In the genomic region with DNA sequence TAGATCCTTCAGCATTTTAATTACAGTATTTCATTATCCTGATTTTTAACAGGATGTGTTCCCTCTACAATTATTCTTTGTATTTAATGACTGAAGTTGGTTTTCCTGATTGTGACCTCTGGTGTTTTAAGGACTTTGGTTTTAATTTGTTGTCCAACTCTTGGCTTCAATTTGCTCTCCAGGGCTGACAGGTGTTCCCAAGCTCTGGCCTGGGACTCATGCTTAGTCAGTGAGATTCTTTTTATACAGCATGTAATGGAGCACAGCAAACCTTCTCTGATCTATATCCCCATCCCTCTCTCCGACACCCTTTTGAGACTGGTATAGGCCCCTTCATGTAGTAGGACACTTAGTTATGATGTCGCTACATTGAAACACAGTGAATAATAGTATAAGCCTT, we compare ENCODE assay signal across 21 cellular contexts.
A peak's percentile ranks its signal among the peaks of the same experiment; 100 is the strongest.
DNase-seq lines count a peak whose midpoint lies in the region; ATAC-seq, FAIRE-seq and TF ChIP-seq lines count a peak whose summit lies in the region.
"Had no signal": no experiment of that assay in that cellular context is flagged by ENCODE, and none has a peak within 500 bp of the region (broad histone marks: within the 10 kb centered on the region; RNA-seq: fewer than 3 reads in every experiment).

No MANE protein-coding gene starts in this region.

- no peak overlapping the region for H3K9ac ChIP-seq in liver (ENCODE audit: low read depth in 1 of 2, low read length in 2 of 2)
- no peak overlapping the region for H3K9ac ChIP-seq in HepG2 (ENCODE audit: insufficient read depth, low read depth, low read length)
- H3K9ac ChIP-seq in mesenchymal stem cell (ENCODE audit: low read length) = no peak overlapping the region
- H3K9ac ChIP-seq: BLaER1 treated with 17β-estradiol and CSF1 and Interleukin-3, amounts not matched to agents 10 nM and 100 nM had no signal

- no peak overlapping the region for H4K91ac ChIP-seq in mesenchymal stem cell (ENCODE audit: low read length)

- no peak overlapping the region for H3K23ac ChIP-seq in mesenchymal stem cell (ENCODE audit: low read length in 2 of 2)

- peak overlapping the region; percentile 27 for H2BK120ac ChIP-seq in mesenchymal stem cell (ENCODE audit: low read depth, low read length)

- POLR2A ChIA-PET in HepG2 (lab: Yijun Ruan, JAX) = no interaction called here

- H3K4me2 ChIP-seq in HepG2 (ENCODE audit: low read depth, low read length) (no peak overlapping the region), mesenchymal stem cell (ENCODE audit: low read length, poor library complexity, severe bottlenecking) (no peak overlapping the region)
- H3K4me2 ChIP-seq: A549; BLaER1 treated with 17β-estradiol and CSF1 and Interleukin-3, amounts not matched to agents 10 nM and 100 nM had no signal

- H3K18ac ChIP-seq in mesenchymal stem cell (ENCODE audit: low read depth in 1 of 2, low read length in 2 of 2) = no peak overlapping the region

- in situ Hi-C loops in HepG2 (cut with HindIII; ENCODE audit: extremely low pct_ligation_motif_present, low pct_unique_long_range_greater_than_20kb) = no loop called here

- no peaks in the 10 kb centered on the region for H3K79me2 ChIP-seq in HepG2 (ENCODE audit: insufficient read depth, low read length)

- no peak overlapping the region for H2BK5ac ChIP-seq in mesenchymal stem cell (ENCODE audit: low read depth, low read length, poor library complexity, severe bottlenecking)

- no peak overlapping the region for H2BK15ac ChIP-seq in mesenchymal stem cell (ENCODE audit: low read depth, poor library complexity, severe bottlenecking)

- H2AK5ac ChIP-seq in mesenchymal stem cell (ENCODE audit: low read length, severe bottlenecking) = no peak overlapping the region

- H3K79me1 ChIP-seq in mesenchymal stem cell (replicated peaks; ENCODE audit: low read length, poor library complexity, severe bottlenecking) = no peaks in the 10 kb centered on the region

- H3K14ac ChIP-seq in mesenchymal stem cell (ENCODE audit: low read length in 2 of 2) = no peak overlapping the region

- H3K9me3 ChIP-seq in liver (ENCODE audit: control insufficient read depth in 4 of 4, low read length in 3 of 4) = peaks cover 0 to 1% (median 0%) of the 10 kb centered on the region in 4 donors
- no peaks in the 10 kb centered on the region for H3K9me3 ChIP-seq in HepG2 (ENCODE audit: low read length)
- no peaks in the 10 kb centered on the region for H3K9me3 ChIP-seq in mesenchymal stem cell (ENCODE audit: control insufficient read depth, low read length)
- H3K9me3 ChIP-seq: A549; BLaER1 treated with 17β-estradiol and CSF1 and Interleukin-3, amounts not matched to agents 10 nM and 100 nM; Caco-2 had no signal

- H4K8ac ChIP-seq in mesenchymal stem cell (ENCODE audit: low read length) = no peak overlapping the region

- no peaks in the 10 kb centered on the region for H3K36me3 ChIP-seq in liver (ENCODE audit: control insufficient read depth in 4 of 4, insufficient read depth in 3 of 4, low read depth in 1 of 4, low read length in 3 of 4)
- no peaks in the 10 kb centered on the region for H3K36me3 ChIP-seq in HepG2 (replicated peaks in 1 of 2; ENCODE audit: control insufficient read depth in 1 of 2, insufficient read depth in 2 of 2, low read length in 2 of 2)
- no peaks in the 10 kb centered on the region for H3K36me3 ChIP-seq in mesenchymal stem cell (ENCODE audit: control insufficient read depth in 1 of 2, insufficient read depth in 2 of 2, low read depth in 1 of 2, low read length in 2 of 2)
- H3K36me3 ChIP-seq: BLaER1 treated with 17β-estradiol and CSF1 and Interleukin-3, amounts not matched to agents 10 nM and 100 nM had no signal

- no peak overlapping the region for H3K4ac ChIP-seq in mesenchymal stem cell (ENCODE audit: low read depth in 1 of 2, low read length in 2 of 2)

- CTCF ChIA-PET in HepG2 (lab: Yijun Ruan, JAX; ENCODE audit: low intra/inter-chr PET ratio, low total read pairs) = no interaction called here

- ATAC-seq in HepG2 (no peak), GM19328 (IDR thresholded peaks at IDR 0.05; ENCODE audit: unreplicated experiment) (no peak)
- ATAC-seq: A549; CD8-positive, alpha-beta T cell had no signal

- no TSS peak for BruUV-seq in HepG2 (replicated peaks; lab: Mats Ljungman, UMichigan)

- intact Hi-C loops in HepG2 (cut with micrococcal nuclease; ENCODE audit: unreplicated experiment) = no loop called here

- H3K27ac ChIP-seq in liver (ENCODE audit: low read depth in 1 of 2, low read length in 2 of 2) (peak overlapping the region; percentile 56 to 69), HepG2 (ENCODE audit: extremely low read length, insufficient read depth, low read length) (no peak overlapping the region), mesenchymal stem cell (ENCODE audit: low read length, poor library complexity, severe bottlenecking) (no peak overlapping the region)
- H3K27ac ChIP-seq: 22Rv1; A549; BLaER1 treated with 17β-estradiol and CSF1 and Interleukin-3, amounts not matched to agents 10 nM and 100 nM; C4-2B had no signal

- FAIRE-seq in HepG2 (lab: Jason Lieb, UNC) = no peak
- FAIRE-seq: A549, GM12878, GM12892, GM18507 had no signal

- no peak for DNase-seq in HepG2 (ENCODE audit: low spot score)
- no peak for DNase-seq in mesenchymal stem cell
- DNase-seq in NOMO-1 treated with DMSO at 0.1 percent for 48 hours (lab: John Stamatoyannopoulos, UW; ENCODE audit: unreplicated experiment) = no peak
- DNase-seq: AML-193; Caco-2; CD4-positive, alpha-beta T cell; CD8-positive, alpha-beta T cell; DMS 273 treated with DMSO at 0.1 percent for 48 hours; DMS153; DMS79; DND-41; GDM1 had no signal

- 92% methylated on average over 2 of the region's 2 CpGs for WGBS in liver
- WGBS in HepG2 (ENCODE audit: low lambda C conversion rate) = 4% methylated on average over 2 of the region's 2 CpGs
- WGBS in mesenchymal stem cell = no CpG with 5 or more reads among the region's 2 CpGs

- TF ChIP-seq RAD21 in liver (IDR thresholded peaks at IDR 0.05) = no peak
- no peak for TF ChIP-seq RAD21 in HepG2 (CRISPR knock-in tag; IDR thresholded peaks at IDR 0.05)

- H3K4me3 ChIP-seq in liver (ENCODE audit: low read depth in 1 of 3, low read length in 3 of 3) (no peak overlapping the region), HepG2 (replicated peaks in 1 of 3; ENCODE audit: insufficient read depth in 1 of 3, low read depth in 2 of 3, low read length in 3 of 3) (no peak overlapping the region), mesenchymal stem cell (ENCODE audit: insufficient read depth in 1 of 2, low read depth in 1 of 2, low read length in 2 of 2) (no peak overlapping the region)
- H3K4me3 ChIP-seq: A549; BLaER1 treated with 17β-estradiol and CSF1 and Interleukin-3, amounts not matched to agents 10 nM and 100 nM; GM12878 had no signal

- H2AFZ ChIP-seq in HepG2 (ENCODE audit: low read length) (no peak overlapping the region), mesenchymal stem cell (ENCODE audit: low read depth, low read length) (no peak overlapping the region)

- H4K20me1 ChIP-seq in HepG2 (ENCODE audit: insufficient read depth, low read length) = no peaks in the 10 kb centered on the region
- H4K20me1 ChIP-seq: BLaER1 treated with 17β-estradiol and CSF1 and Interleukin-3, amounts not matched to agents 10 nM and 100 nM had no signal

- TF ChIP-seq CTCF in liver (IDR thresholded peaks at IDR 0.05; ENCODE audit: low read depth, low read length, missing input control) (no peak), HepG2 (CRISPR knock-in tag; IDR thresholded peaks at IDR 0.05) (no peak)

- TF ChIP-seq EP300 in HepG2 (IDR thresholded peaks at IDR 0.05; ENCODE audit: low read depth in 2 of 2, low read length in 2 of 2) (no peak), HepG2 (CRISPR knock-in tag; IDR thresholded peaks at IDR 0.05; ENCODE audit: borderline replicate concordance) (no peak)

- no peak overlapping the region for H2BK12ac ChIP-seq in mesenchymal stem cell (ENCODE audit: low read length in 2 of 2)

- H3K4me1 ChIP-seq in liver (ENCODE audit: control insufficient read depth in 4 of 4, insufficient read depth in 4 of 4, low read length in 3 of 4) (peaks cover 0 to 3% (median 3%) of the 10 kb centered on the region in 4 donors), HepG2 (ENCODE audit: insufficient read depth, low read length) (no peaks in the 10 kb centered on the region), mesenchymal stem cell (ENCODE audit: control insufficient read depth, insufficient read depth, low read depth, low read length) (no peaks in the 10 kb centered on the region)
- H3K4me1 ChIP-seq: A549; BLaER1 treated with 17β-estradiol and CSF1 and Interleukin-3, amounts not matched to agents 10 nM and 100 nM; Caco-2 had no signal

- TF ChIP-seq POLR2A in HepG2 (IDR thresholded peaks at IDR 0.05; ENCODE audit: insufficient read depth in 1 of 2, low read depth in 2 of 2, low read length in 2 of 2) = no peak

- H3K27me3 ChIP-seq in liver (ENCODE audit: control insufficient read depth in 4 of 4, insufficient read depth in 4 of 4, low read length in 3 of 4) (no peaks in the 10 kb centered on the region), HepG2 (ENCODE audit: control insufficient read depth in 1 of 2, insufficient read depth in 2 of 2, low read length in 2 of 2) (no peaks in the 10 kb centered on the region), mesenchymal stem cell (ENCODE audit: control insufficient read depth in 1 of 2, insufficient read depth in 1 of 2, low read length in 2 of 2) (no peaks in the 10 kb centered on the region)
- H3K27me3 ChIP-seq: BLaER1 treated with 17β-estradiol and CSF1 and Interleukin-3, amounts not matched to agents 10 nM and 100 nM had no signal

TF ChIP-seq in liver, 16 proteins besides CTCF, POLR2A, EP300 and RAD21 (continues in another document):
- TF ChIP-seq, protein P1, sequence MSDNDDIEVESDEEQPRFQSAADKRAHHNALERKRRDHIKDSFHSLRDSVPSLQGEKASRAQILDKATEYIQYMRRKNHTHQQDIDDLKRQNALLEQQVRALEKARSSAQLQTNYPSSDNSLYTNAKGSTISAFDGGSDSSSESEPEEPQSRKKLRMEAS (IDR thresholded peaks at IDR 0.05) = no peak
- no peak for TF ChIP-seq NR2F2 (IDR thresholded peaks at IDR 0.05)

TF ChIP-seq in HepG2, 621 proteins besides CTCF, POLR2A, EP300 and RAD21 (continues in another document):
- TF ChIP-seq ZBTB38 (CRISPR knock-in tag; IDR thresholded peaks at IDR 0.05) (no peak), SMAD1 (CRISPR knock-in tag; IDR thresholded peaks at IDR 0.05; ENCODE audit: borderline replicate concordance, low read depth) (no peak), ELF4 (CRISPR knock-in tag; IDR thresholded peaks at IDR 0.05; ENCODE audit: borderline replicate concordance) (no peak)
- TF ChIP-seq, protein P2, sequence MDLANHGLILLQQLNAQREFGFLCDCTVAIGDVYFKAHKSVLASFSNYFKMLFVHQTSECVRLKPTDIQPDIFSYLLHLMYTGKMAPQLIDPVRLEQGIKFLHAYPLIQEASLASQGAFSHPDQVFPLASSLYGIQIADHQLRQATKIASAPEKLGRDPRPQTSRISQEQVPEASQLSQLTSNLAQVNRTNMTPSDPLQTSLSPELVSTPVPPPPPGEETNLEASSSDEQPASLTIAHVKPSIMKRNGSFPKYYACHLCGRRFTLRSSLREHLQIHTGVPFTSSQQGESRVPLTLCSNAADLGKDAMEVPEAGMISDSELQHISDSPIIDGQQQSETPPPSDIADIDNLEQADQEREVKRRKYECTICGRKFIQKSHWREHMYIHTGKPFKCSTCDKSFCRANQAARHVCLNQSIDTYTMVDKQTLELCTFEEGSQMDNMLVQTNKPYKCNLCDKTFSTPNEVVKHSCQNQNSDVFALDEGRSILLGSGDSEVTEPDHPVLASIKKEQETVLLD (CRISPR knock-in tag; IDR thresholded peaks at IDR 0.05; ENCODE audit: low read depth) = no peak

Comparison
In these comparisons a context has a peak if more than half of its experiments do, and no peak if none do; other contexts are left out.
1. H3K27ac ChIP-seq: peak in liver (2 of 2); none in HepG2 (single experiment) and mesenchymal stem cell (single experiment).